ENCODE assay signal across 20 cellular contexts in the genomic region with DNA sequence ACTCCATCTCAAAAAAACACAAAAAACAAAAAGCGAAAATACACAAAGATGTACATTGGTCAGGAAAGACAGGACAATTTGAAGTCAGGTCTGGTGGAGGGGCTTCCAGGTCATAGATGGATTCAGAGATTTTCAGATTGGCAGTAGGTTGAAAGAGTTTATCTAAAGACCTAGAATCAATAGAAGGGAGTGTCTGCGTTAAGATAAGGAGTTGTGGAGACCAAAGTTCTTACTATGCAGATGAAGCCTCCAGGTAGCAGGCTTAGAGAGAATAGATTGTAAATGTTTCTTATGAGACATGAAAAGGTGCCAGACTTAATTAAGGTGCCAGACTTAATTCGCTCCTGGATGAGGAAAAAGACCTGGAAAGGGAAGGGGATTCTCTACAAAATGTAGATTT.
"Had no signal": no experiment of that assay in that cellular context is flagged by ENCODE, and none has a peak within 500 bp of the region (broad histone marks: within the 10 kb centered on the region; RNA-seq: fewer than 3 reads in every experiment).

No MANE protein-coding gene starts in this region.

- H3K9me3 ChIP-seq: SJSA1 had no signal

- H3K27me3 ChIP-seq: SJSA1 had no signal

- H3K4me3 Mint-ChIP-seq: IgD-negative memory B cell had no signal

- DNase-seq: KBM-7, MV-4-11, NCI-H1048, NCI-H1105, NCI-H1417, NCI-H1436 treated with DMSO at 0.1 percent for 48 hours, NCI-H1694, NCI-H187 treated with DMSO at 0.1 percent for 48 hours, NCI-H2029 treated with DMSO at 0.1 percent for 48 hours, NCI-H2227 treated with DMSO at 0.1 percent for 48 hours, NCI-H524, NCI-H526 treated with DMSO at 0.1 percent for 48 hours, NCI-H748 treated with DMSO at 0.1 percent for 48 hours, Right ventricle myocardium superior, RPMI8226, SIG-M5 had no signal

- H3K27ac ChIP-seq: SJSA1, SK-N-MC had no signal

- H3K4me1 ChIP-seq: SJSA1 had no signal

- FAIRE-seq: RCC 7860 had no signal

- H3K4me1 Mint-ChIP-seq: IgD-negative memory B cell had no signal

- H3K4me3 ChIP-seq: SJSA1, SK-N-MC had no signal

- H3K36me3 ChIP-seq: SJSA1 had no signal

- H3K27me3 Mint-ChIP-seq: IgD-negative memory B cell had no signal
